ENCODE assay signal across 1 cellular context in genomic region chr2:60094450-60094929, GRCh38.
TF ChIP-seq lines count a peak whose summit lies in the region.

No MANE protein-coding gene starts in this region.

TF ChIP-seq in HepG2, 621 proteins besides CTCF, POLR2A, EP300 and RAD21 (continued from another document and continues in another):
- no peak for TF ChIP-seq ELF4 (CRISPR knock-in tag; IDR thresholded peaks at IDR 0.05; ENCODE audit: borderline replicate concordance)
- TF ChIP-seq HNRNPK (IDR thresholded peaks at IDR 0.05; ENCODE audit: low read depth, low read length, poor library complexity, severe bottlenecking): no peak
- TF ChIP-seq RCOR2 (CRISPR knock-in tag; IDR thresholded peaks at IDR 0.05): peak; percentile 81
- peak; percentile 99 for TF ChIP-seq ZNF331 (CRISPR knock-in tag; IDR thresholded peaks at IDR 0.05)
- TF ChIP-seq GPN1 (CRISPR knock-in tag; IDR thresholded peaks at IDR 0.05; ENCODE audit: borderline replicate concordance): no peak
- TF ChIP-seq AKAP8 (CRISPR knock-in tag; IDR thresholded peaks at IDR 0.05): no peak
- TF ChIP-seq LCORL (IDR thresholded peaks at IDR 0.05): no peak
- peak; percentile 67; the same call in 1 of the 2 replicates for TF ChIP-seq LCORL (CRISPR knock-in tag; IDR thresholded peaks at IDR 0.05)
- no peak for TF ChIP-seq ZBTB44 (CRISPR knock-in tag; IDR thresholded peaks at IDR 0.05)
- TF ChIP-seq MAF1 (CRISPR knock-in tag; IDR thresholded peaks at IDR 0.05; ENCODE audit: borderline replicate concordance): no peak
- TF ChIP-seq TARDBP (CRISPR knock-in tag; IDR thresholded peaks at IDR 0.05): no peak
- peak; percentile 79 for TF ChIP-seq NCOA2 (CRISPR knock-in tag; IDR thresholded peaks at IDR 0.05)
- TF ChIP-seq ZNF34 (CRISPR knock-in tag; IDR thresholded peaks at IDR 0.05; ENCODE audit: borderline replicate concordance): no peak
- TF ChIP-seq RFX1 (IDR thresholded peaks at IDR 0.05): no peak
- TF ChIP-seq FLYWCH1 (CRISPR knock-in tag; IDR thresholded peaks at IDR 0.05): no peak
- no peak for TF ChIP-seq EEA1 (CRISPR knock-in tag; IDR thresholded peaks at IDR 0.05; ENCODE audit: borderline replicate concordance)
- no peak; the same call in 1 of the 2 replicates for TF ChIP-seq ZNF878 (CRISPR knock-in tag; IDR thresholded peaks at IDR 0.05)
- no peak for TF ChIP-seq NFATC3 (CRISPR knock-in tag; IDR thresholded peaks at IDR 0.05)
- peak; percentile 87; the same call in 1 of the 2 replicates for TF ChIP-seq DNMT3B (CRISPR knock-in tag; conservative IDR thresholded peaks at IDR 0.05)
- no peak for TF ChIP-seq ZFP62 (CRISPR knock-in tag; IDR thresholded peaks at IDR 0.05)
- no peak for TF ChIP-seq ZNF24 (IDR thresholded peaks at IDR 0.05)
- TF ChIP-seq ATF2 (CRISPR knock-in tag; IDR thresholded peaks at IDR 0.05): 0 out of 2 replicates have a peak, but pooled peaks have one; percentile 19
- TF ChIP-seq ZNF503 (CRISPR knock-in tag; IDR thresholded peaks at IDR 0.05): no peak
- TF ChIP-seq ZNF713 (CRISPR knock-in tag; IDR thresholded peaks at IDR 0.05): no peak
- TF ChIP-seq, protein P1, sequence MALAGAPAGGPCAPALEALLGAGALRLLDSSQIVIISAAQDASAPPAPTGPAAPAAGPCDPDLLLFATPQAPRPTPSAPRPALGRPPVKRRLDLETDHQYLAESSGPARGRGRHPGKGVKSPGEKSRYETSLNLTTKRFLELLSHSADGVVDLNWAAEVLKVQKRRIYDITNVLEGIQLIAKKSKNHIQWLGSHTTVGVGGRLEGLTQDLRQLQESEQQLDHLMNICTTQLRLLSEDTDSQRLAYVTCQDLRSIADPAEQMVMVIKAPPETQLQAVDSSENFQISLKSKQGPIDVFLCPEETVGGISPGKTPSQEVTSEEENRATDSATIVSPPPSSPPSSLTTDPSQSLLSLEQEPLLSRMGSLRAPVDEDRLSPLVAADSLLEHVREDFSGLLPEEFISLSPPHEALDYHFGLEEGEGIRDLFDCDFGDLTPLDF (CRISPR knock-in tag; IDR thresholded peaks at IDR 0.05): no peak
- TF ChIP-seq FOXK1 (CRISPR knock-in tag; IDR thresholded peaks at IDR 0.05; ENCODE audit: borderline replicate concordance, low read depth): peak; percentile 50; the same call in 1 of the 2 replicates
- TF ChIP-seq ESRRA (CRISPR knock-in tag; IDR thresholded peaks at IDR 0.05; ENCODE audit: low read depth): peak; percentile 87
- peak; percentile 50; the same call in 1 of the 2 replicates for TF ChIP-seq MIXL1 (CRISPR knock-in tag; IDR thresholded peaks at IDR 0.05)
- TF ChIP-seq, protein P2, sequence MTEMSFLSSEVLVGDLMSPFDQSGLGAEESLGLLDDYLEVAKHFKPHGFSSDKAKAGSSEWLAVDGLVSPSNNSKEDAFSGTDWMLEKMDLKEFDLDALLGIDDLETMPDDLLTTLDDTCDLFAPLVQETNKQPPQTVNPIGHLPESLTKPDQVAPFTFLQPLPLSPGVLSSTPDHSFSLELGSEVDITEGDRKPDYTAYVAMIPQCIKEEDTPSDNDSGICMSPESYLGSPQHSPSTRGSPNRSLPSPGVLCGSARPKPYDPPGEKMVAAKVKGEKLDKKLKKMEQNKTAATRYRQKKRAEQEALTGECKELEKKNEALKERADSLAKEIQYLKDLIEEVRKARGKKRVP (CRISPR knock-in tag; IDR thresholded peaks at IDR 0.05): peak in 1 of 2 experiments; percentile 54; a peak in 1 of 4 replicates
- 0 out of 2 replicates have a peak, but pooled peaks have one; percentile 39 for TF ChIP-seq ZHX1 (CRISPR knock-in tag; IDR thresholded peaks at IDR 0.05; ENCODE audit: low read depth)
- peak; percentile 74 for TF ChIP-seq TEAD3 (CRISPR knock-in tag; optimal IDR thresholded peaks at IDR 0.05; ENCODE audit: borderline replicate concordance)
- TF ChIP-seq POGK (CRISPR knock-in tag; conservative IDR thresholded peaks at IDR 0.05): 0 out of 2 replicates have a peak, but pooled peaks have one; percentile 34
- TF ChIP-seq FOSL1 (CRISPR knock-in tag; IDR thresholded peaks at IDR 0.05; ENCODE audit: borderline replicate concordance): peak; percentile 88
- TF ChIP-seq ZNF670 (CRISPR knock-in tag; IDR thresholded peaks at IDR 0.05; ENCODE audit: borderline replicate concordance): 0 out of 2 replicates have a peak, but pooled peaks have one; percentile 60
- TF ChIP-seq ZNF737 (CRISPR knock-in tag; IDR thresholded peaks at IDR 0.05; ENCODE audit: borderline replicate concordance): no peak
- no peak for TF ChIP-seq CEBPB (IDR thresholded peaks at IDR 0.05; ENCODE audit: borderline replicate concordance, low read depth, low read length)
- TF ChIP-seq ZNF614 (CRISPR knock-in tag; IDR thresholded peaks at IDR 0.05; ENCODE audit: borderline replicate concordance): peak; percentile 35; the same call in 1 of the 2 replicates
- TF ChIP-seq, protein P3, sequence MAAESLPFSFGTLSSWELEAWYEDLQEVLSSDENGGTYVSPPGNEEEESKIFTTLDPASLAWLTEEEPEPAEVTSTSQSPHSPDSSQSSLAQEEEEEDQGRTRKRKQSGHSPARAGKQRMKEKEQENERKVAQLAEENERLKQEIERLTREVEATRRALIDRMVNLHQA (CRISPR knock-in tag; IDR thresholded peaks at IDR 0.05): no peak
- TF ChIP-seq ZNF841 (CRISPR knock-in tag; IDR thresholded peaks at IDR 0.05; ENCODE audit: borderline replicate concordance): no peak
- TF ChIP-seq, protein P4, sequence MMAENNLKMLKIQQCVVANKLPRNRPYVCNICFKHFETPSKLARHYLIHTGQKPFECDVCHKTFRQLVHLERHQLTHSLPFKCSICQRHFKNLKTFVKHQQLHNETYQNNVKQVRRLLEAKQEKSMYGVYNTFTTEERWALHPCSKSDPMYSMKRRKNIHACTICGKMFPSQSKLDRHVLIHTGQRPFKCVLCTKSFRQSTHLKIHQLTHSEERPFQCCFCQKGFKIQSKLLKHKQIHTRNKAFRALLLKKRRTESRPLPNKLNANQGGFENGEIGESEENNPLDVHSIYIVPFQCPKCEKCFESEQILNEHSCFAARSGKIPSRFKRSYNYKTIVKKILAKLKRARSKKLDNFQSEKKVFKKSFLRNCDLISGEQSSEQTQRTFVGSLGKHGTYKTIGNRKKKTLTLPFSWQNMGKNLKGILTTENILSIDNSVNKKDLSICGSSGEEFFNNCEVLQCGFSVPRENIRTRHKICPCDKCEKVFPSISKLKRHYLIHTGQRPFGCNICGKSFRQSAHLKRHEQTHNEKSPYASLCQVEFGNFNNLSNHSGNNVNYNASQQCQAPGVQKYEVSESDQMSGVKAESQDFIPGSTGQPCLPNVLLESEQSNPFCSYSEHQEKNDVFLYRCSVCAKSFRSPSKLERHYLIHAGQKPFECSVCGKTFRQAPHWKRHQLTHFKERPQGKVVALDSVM (CRISPR knock-in tag; IDR thresholded peaks at IDR 0.05): no peak
- no peak for TF ChIP-seq ZNF484 (CRISPR knock-in tag; IDR thresholded peaks at IDR 0.05; ENCODE audit: borderline replicate concordance, low read depth)
- TF ChIP-seq ZNF232 (CRISPR knock-in tag; IDR thresholded peaks at IDR 0.05; ENCODE audit: borderline replicate concordance): no peak
- TF ChIP-seq HIC2 (CRISPR knock-in tag; IDR thresholded peaks at IDR 0.05; ENCODE audit: low read depth): no peak
- 0 out of 2 replicates have a peak, but pooled peaks have one; percentile 56 for TF ChIP-seq ZFP1 (CRISPR knock-in tag; IDR thresholded peaks at IDR 0.05)
- TF ChIP-seq JUNB (CRISPR knock-in tag; IDR thresholded peaks at IDR 0.05; ENCODE audit: borderline replicate concordance): peak; percentile 92
- TF ChIP-seq, protein P5, sequence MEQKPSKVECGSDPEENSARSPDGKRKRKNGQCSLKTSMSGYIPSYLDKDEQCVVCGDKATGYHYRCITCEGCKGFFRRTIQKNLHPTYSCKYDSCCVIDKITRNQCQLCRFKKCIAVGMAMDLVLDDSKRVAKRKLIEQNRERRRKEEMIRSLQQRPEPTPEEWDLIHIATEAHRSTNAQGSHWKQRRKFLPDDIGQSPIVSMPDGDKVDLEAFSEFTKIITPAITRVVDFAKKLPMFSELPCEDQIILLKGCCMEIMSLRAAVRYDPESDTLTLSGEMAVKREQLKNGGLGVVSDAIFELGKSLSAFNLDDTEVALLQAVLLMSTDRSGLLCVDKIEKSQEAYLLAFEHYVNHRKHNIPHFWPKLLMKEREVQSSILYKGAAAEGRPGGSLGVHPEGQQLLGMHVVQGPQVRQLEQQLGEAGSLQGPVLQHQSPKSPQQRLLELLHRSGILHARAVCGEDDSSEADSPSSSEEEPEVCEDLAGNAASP (CRISPR knock-in tag; IDR thresholded peaks at IDR 0.05; ENCODE audit: borderline replicate concordance): peak; percentile 73
- TF ChIP-seq ZNF335 (CRISPR knock-in tag; IDR thresholded peaks at IDR 0.05): 0 out of 2 replicates have a peak, but pooled peaks have one; percentile 47
- peak; percentile 68 for TF ChIP-seq KAT8 (CRISPR knock-in tag; IDR thresholded peaks at IDR 0.05)
- TF ChIP-seq ARNT2 (CRISPR knock-in tag; IDR thresholded peaks at IDR 0.05; ENCODE audit: low read depth): 0 out of 2 replicates have a peak, but pooled peaks have one; percentile 52
